9 cellular contexts compared by ENCODE assay signal in the genomic region with DNA sequence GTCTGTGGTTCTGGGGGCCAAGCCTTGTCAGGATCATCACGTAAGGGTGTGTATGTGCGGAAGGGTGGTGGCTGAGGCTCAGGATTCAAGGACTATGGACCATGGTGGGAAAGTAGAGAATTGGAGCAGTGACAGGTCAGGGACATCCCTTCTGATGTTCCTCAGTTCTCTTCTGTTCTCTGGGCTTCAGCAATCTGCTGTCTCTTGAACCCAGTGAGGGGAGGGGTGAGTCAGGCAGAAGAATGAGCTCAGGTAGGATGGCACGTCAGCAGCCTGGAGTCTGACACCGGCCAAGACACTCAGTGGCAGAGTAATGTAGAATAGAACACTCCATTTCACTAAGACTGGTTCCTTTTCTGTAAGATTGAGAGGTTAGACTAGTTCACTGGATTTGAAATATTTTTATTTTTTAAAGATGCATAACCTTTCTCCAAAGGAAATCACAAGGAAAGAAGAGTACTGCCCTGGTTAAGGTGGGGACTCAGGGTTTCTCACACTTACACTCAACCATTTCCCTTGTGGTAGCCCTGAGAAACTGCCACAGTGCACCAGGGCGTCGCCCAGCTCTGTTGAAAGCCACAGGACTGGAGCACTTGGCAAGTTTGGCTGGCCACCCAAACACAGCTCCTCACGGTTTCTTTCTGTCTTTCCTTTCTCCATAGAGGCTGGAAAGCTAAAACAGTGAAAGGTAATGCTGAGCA. TPM values are rescaled to one million over a fixed set of nuclear protein-coding genes. Genes with fewer than 3 reads are reported as not detected.
DNase-seq lines count a peak whose midpoint lies in the region; ATAC-seq and TF ChIP-seq lines count a peak whose summit lies in the region.
"Had no signal": no experiment of that assay in that cellular context is flagged by ENCODE, and none has a peak within 500 bp of the region (broad histone marks: within the 10 kb centered on the region; RNA-seq: fewer than 3 reads in every experiment).

No MANE protein-coding gene starts in this region.

- intact Hi-C loops in Calu3 (cut with micrococcal nuclease; ENCODE audit: unreplicated experiment): loop anchor here (2.0 to 5.0 kb wide), 3 partner anchors 20 to 80 kb away; no protein-coding TSS in a partner anchor
- intact Hi-C loops in naive thymus-derived CD4-positive, alpha-beta T cell (cut with micrococcal nuclease): loop anchor here (1.0 to 10.0 kb wide), 3 partner anchors 23 to 135 kb away; a partner anchor contains a TSS
- intact Hi-C loops in ovary (cut with DNase I): no loop called here

- no peaks in the 10 kb centered on the region for H3K9me3 ChIP-seq in naive thymus-derived CD4-positive, alpha-beta T cell (ENCODE audit: control insufficient read depth in 2 of 3, low read length in 3 of 3)
- no peaks in the 10 kb centered on the region for H3K9me3 ChIP-seq in ovary
- H3K9me3 ChIP-seq: pancreas had no signal

- H3K27ac Mint-ChIP-seq in Calu3 (ENCODE audit: unreplicated experiment): peak overlapping the region; percentile 99
- H3K27ac Mint-ChIP-seq in naive thymus-derived CD4-positive, alpha-beta T cell: peak overlapping the region in 6 of 9 donors; percentile 5 to 85 (median 29)

- H3K27me3 Mint-ChIP-seq in Calu3 (ENCODE audit: unreplicated experiment): no peaks in the 10 kb centered on the region
- H3K27me3 Mint-ChIP-seq in naive thymus-derived CD4-positive, alpha-beta T cell: no peaks in the 10 kb centered on the region

- H3K9me3 Mint-ChIP-seq in Calu3 (ENCODE audit: low read depth, unreplicated experiment): peaks cover 2% of the 10 kb centered on the region
- peaks cover 0 to 3% (median 0%) of the 10 kb centered on the region in 11 donors for H3K9me3 Mint-ChIP-seq in naive thymus-derived CD4-positive, alpha-beta T cell

- no peaks in the 10 kb centered on the region for H3K36me3 ChIP-seq in naive thymus-derived CD4-positive, alpha-beta T cell (ENCODE audit: control insufficient read depth in 2 of 3, insufficient read depth in 3 of 3, low read length in 3 of 3)
- no peaks in the 10 kb centered on the region for H3K36me3 ChIP-seq in ovary
- H3K36me3 ChIP-seq: pancreas had no signal

- DNase-seq in Calu3: peak; percentile 55
- DNase-seq in T-helper 9 cell: peak; percentile 32
- DNase-seq in naive thymus-derived CD4-positive, alpha-beta T cell: peak in 2 of 9 donors; percentile 23 to 34
- DNase-seq in ovary: no peak
- DNase-seq: pancreas had no signal

- peaks cover 48% of the 10 kb centered on the region for H3K36me3 Mint-ChIP-seq in Calu3 (ENCODE audit: insufficient read depth, unreplicated experiment)
- peaks cover 0 to 2% (median 0%) of the 10 kb centered on the region in 5 donors for H3K36me3 Mint-ChIP-seq in naive thymus-derived CD4-positive, alpha-beta T cell

- H3K4me1 Mint-ChIP-seq in Calu3 (ENCODE audit: low read depth, unreplicated experiment): peaks cover 74% of the 10 kb centered on the region
- peaks cover 38 to 75% (median 57%) of the 10 kb centered on the region in 7 donors for H3K4me1 Mint-ChIP-seq in naive thymus-derived CD4-positive, alpha-beta T cell

- BruUV-seq in Calu3 (replicated peaks; lab: Mats Ljungman, UMichigan): no TSS peak

- H3K27ac ChIP-seq in cingulate gyrus (ENCODE audit: low read depth, low read length) (peak overlapping the region; percentile 70), ovary (no peak overlapping the region)
- H3K27ac ChIP-seq in naive thymus-derived CD4-positive, alpha-beta T cell (ENCODE audit: low read depth, low read length): no peak overlapping the region

- H3K27me3 ChIP-seq in naive thymus-derived CD4-positive, alpha-beta T cell (ENCODE audit: control insufficient read depth in 2 of 2, insufficient read depth in 2 of 2, low read length in 2 of 2): no peaks in the 10 kb centered on the region
- H3K27me3 ChIP-seq in ovary: no peaks in the 10 kb centered on the region
- H3K27me3 ChIP-seq: pancreas had no signal

- TF ChIP-seq CTCF in Calu3 (IDR thresholded peaks at IDR 0.05; ENCODE audit: unreplicated experiment): no peak
- TF ChIP-seq CTCF in ovary (IDR thresholded peaks at IDR 0.05): no peak

- WGBS in ovary, 3 donors: 74 to 85% (median 83%) methylated on average over 7 of the region's 7 CpGs

- POLR2A ChIA-PET in naive thymus-derived CD4-positive, alpha-beta T cell (lab: Charles Lee): interaction anchor here (0.7 kb wide), 1 partner anchor 37 kb away, joined by 4 read pairs; no protein-coding TSS in a partner anchor

- H3K4me3 ChIP-seq in naive thymus-derived CD4-positive, alpha-beta T cell (ENCODE audit: low read length): peak overlapping the region; percentile 4
- no peak overlapping the region for H3K4me3 ChIP-seq in ovary
- H3K4me3 ChIP-seq: pancreas had no signal

- CTCF ChIA-PET in Calu3 (lab: Charles Lee): interaction anchor here (0.5 to 3.6 kb wide), 24 partner anchors 10 to 230 kb away, joined by 3 to 22 read pairs (median 6); a partner anchor contains a TSS
- CTCF ChIA-PET in naive thymus-derived CD4-positive, alpha-beta T cell (lab: Charles Lee): interaction anchor here (0.9 to 2.3 kb wide), 8 partner anchors 9 to 194 kb away, joined by 3 to 8 read pairs (median 3); no protein-coding TSS in a partner anchor

- TF ChIP-seq POLR2A in ovary (IDR thresholded peaks at IDR 0.05): no peak

- peak overlapping the region; percentile 21 for H3K4me3 Mint-ChIP-seq in Calu3 (ENCODE audit: low read depth, unreplicated experiment)
- peak overlapping the region in 8 of 10 donors; percentile 0 to 84 (median 32) for H3K4me3 Mint-ChIP-seq in naive thymus-derived CD4-positive, alpha-beta T cell

- TF ChIP-seq EP300 in ovary (IDR thresholded peaks at IDR 0.05): no peak

- peaks cover 33 to 60% of the 10 kb centered on the region in 2 donors for H3K4me1 ChIP-seq in naive thymus-derived CD4-positive, alpha-beta T cell (ENCODE audit: control insufficient read depth in 2 of 2, insufficient read depth in 2 of 2, low read length in 2 of 2)
- H3K4me1 ChIP-seq in ovary (ENCODE audit: insufficient read depth): peaks cover 5% of the 10 kb centered on the region

- ATAC-seq in HG03064 (IDR thresholded peaks at IDR 0.05; ENCODE audit: low read depth, unreplicated experiment) (peak; percentile 78), GM21447 (IDR thresholded peaks at IDR 0.05; ENCODE audit: unreplicated experiment) (no peak), GM18858 (IDR thresholded peaks at IDR 0.05; ENCODE audit: unreplicated experiment) (no peak)
- peak; percentile 87 for ATAC-seq in naive thymus-derived CD4-positive, alpha-beta T cell

RNA-seq across cellular contexts. Expression of a gene that starts 23.2 kb away (rescaled TPM):
- total RNA-seq in Calu3 (2022) (191 and 202 TPM in 2 replicates), ovary (10 to 100 TPM; 11.0 to 68.5 (median 32.5) TPM)
- total RNA-seq in naive thymus-derived CD4-positive, alpha-beta T cell: 100 to 1,000 TPM in 1 of 5 experiments, 10 to 100 TPM in 2, 1 to 10 TPM in 2; 5.8 to 112 (median 13.4) TPM
- 1 to 10 TPM; 1.1 to 2.6 TPM for polyA plus RNA-seq in naive thymus-derived CD4-positive, alpha-beta T cell
- 10 to 100 TPM; 10.7 to 73.6 TPM for polyA plus RNA-seq in ovary

Comparison
In these comparisons a context has a peak if more than half of its experiments do, and no peak if none do; other contexts are left out.
1. DNase-seq: peak in Calu3 (single experiment) and T-helper 9 cell (single experiment); none in ovary (0 of 5).
2. ATAC-seq: peak in HG03064 (single experiment) and naive thymus-derived CD4-positive, alpha-beta T cell (single experiment); none in GM21447 (single experiment) and GM18858 (single experiment).
3. intact Hi-C loops: an anchor here in Calu3 (2.0 to 5.0 kb wide) and naive thymus-derived CD4-positive, alpha-beta T cell (1.0 to 10.0 kb wide); none called in ovary.